In genomic region chr14:89681086-89682018, GRCh38 we compare ENCODE assay signal across 8 cellular contexts.
A peak's percentile ranks its signal among the peaks of the same experiment; 100 is the strongest.
DNase-seq lines count a peak whose midpoint lies in the region; ATAC-seq and TF ChIP-seq lines count a peak whose summit lies in the region.

No MANE protein-coding gene starts in this region.

- DNase-seq in SKM-1 (lab: John Stamatoyannopoulos, UW; ENCODE audit: unreplicated experiment) (peak; percentile 60), glutamatergic neuron (no peak), RKO (ENCODE audit: low spot score) (no peak), erythroblast (lab: John Stamatoyannopoulos, UW) (no peak)
- DNase-seq in effector memory CD4-positive, alpha-beta T cell = no peak
- DNase-seq in stimulated activated CD8-positive, alpha-beta memory T cell treated with anti-CD3 and anti-CD28 coated beads, Interleukin-7, amount 100 ng/mL, for 48 hours (ENCODE audit: extremely low read depth in 1 of 2, low read depth in 1 of 2) = peak; percentile 33 to 68

- peaks cover 8% of the 10 kb centered on the region for H3K9me3 Mint-ChIP-seq in glutamatergic neuron (ENCODE audit: unreplicated experiment)

- no peak for TF ChIP-seq CTCF in glutamatergic neuron (IDR thresholded peaks at IDR 0.05; ENCODE audit: partially characterized antibody, unreplicated experiment)

- no peaks in the 10 kb centered on the region for H3K27me3 Mint-ChIP-seq in glutamatergic neuron (ENCODE audit: unreplicated experiment)

- H3K4me3 ChIP-seq in effector memory CD4-positive, alpha-beta T cell (ENCODE audit: insufficient read depth, low read depth, low read length, poor library complexity, severe bottlenecking) = peak overlapping the region; percentile 18

- no peaks in the 10 kb centered on the region for H3K36me3 ChIP-seq in effector memory CD4-positive, alpha-beta T cell (ENCODE audit: control insufficient read depth, insufficient read depth, low read length)

- no peaks in the 10 kb centered on the region for H3K27me3 ChIP-seq in effector memory CD4-positive, alpha-beta T cell (replicated peaks; ENCODE audit: control insufficient read depth, insufficient read depth, low read length, poor library complexity, severe bottlenecking)

- H3K4me3 Mint-ChIP-seq in glutamatergic neuron (ENCODE audit: unreplicated experiment) = no peak overlapping the region

- peak overlapping the region; percentile 15 for H3K27ac ChIP-seq in effector memory CD4-positive, alpha-beta T cell (ENCODE audit: insufficient read depth, low read length, poor library complexity, severe bottlenecking)

- H3K4me1 Mint-ChIP-seq in glutamatergic neuron (ENCODE audit: low read depth, unreplicated experiment) = no peaks in the 10 kb centered on the region

- TF ChIP-seq POLR2A in erythroblast (IDR thresholded peaks at IDR 0.05; ENCODE audit: low read length) = no peak

- ATAC-seq in GM18511 (IDR thresholded peaks at IDR 0.05; ENCODE audit: unreplicated experiment) (peak; percentile 88), HG02840 (IDR thresholded peaks at IDR 0.05; ENCODE audit: low FRiP score, unreplicated experiment) (peak; percentile 90)

- no peaks in the 10 kb centered on the region for H3K9me3 ChIP-seq in effector memory CD4-positive, alpha-beta T cell (ENCODE audit: control insufficient read depth, low read length)

- H3K27ac Mint-ChIP-seq in glutamatergic neuron (ENCODE audit: unreplicated experiment) = no peak overlapping the region

- peaks cover 25% of the 10 kb centered on the region for H3K4me1 ChIP-seq in effector memory CD4-positive, alpha-beta T cell (ENCODE audit: control insufficient read depth, insufficient read depth, low read length, poor library complexity, severe bottlenecking)

- H3K36me3 Mint-ChIP-seq in glutamatergic neuron (ENCODE audit: unreplicated experiment) = peaks cover 17% of the 10 kb centered on the region

Comparison
In these comparisons a context has a peak if more than half of its experiments do, and no peak if none do; other contexts are left out.
1. DNase-seq: peak in SKM-1 (single experiment) and stimulated activated CD8-positive, alpha-beta memory T cell treated with anti-CD3 and anti-CD28 coated beads, Interleukin-7, amount 100 ng/mL, for 48 hours (2 of 2); none in effector memory CD4-positive, alpha-beta T cell (0 of 3), glutamatergic neuron (single experiment), RKO (single experiment) and erythroblast (0 of 2).